8 cellular contexts compared by ENCODE assay signal in the genomic region with DNA sequence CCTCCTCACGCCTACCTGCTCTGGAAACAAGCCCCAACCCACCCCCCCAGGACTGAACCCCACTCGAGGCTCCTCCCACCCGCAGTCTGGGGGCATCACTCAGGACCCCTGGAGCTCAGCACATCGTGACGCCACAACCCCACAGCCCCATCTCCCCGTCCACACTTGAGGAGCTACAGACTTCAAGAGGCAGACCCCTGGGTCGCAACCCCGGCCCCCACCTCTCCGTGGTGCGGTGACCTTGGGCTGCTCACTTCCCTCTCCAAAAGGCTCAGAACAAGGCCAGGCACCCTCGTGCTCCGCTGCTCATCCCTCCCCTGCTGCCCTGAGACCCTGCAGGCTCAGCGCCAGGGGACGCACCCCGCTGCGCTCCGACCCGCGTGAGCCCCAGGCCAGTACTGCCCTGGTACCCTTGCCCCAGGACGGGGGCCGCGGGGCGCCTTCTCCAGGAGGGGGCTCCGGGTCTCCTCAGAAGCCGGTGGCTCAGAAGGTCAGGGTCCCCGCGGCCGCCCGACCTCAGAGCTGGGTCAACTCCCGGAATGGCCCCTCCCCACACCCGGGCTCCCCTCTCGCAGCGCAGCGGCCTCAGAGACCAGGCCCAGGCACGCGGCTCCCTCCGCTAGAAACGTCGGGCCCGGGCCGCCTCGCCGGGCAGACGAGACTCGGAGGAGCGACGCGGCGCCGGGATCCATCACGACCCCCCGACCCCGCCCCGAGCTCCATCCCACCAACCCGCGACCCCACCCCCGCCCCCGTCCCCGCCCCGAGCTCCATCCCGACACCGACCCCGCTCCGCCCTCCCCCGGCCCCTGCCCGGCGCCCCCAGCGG. TPM values are rescaled to one million over a fixed set of nuclear protein-coding genes. Genes with fewer than 3 reads are reported as not detected.
DNase-seq lines count a peak whose midpoint lies in the region; ATAC-seq and TF ChIP-seq lines count a peak whose summit lies in the region.

No MANE protein-coding gene starts in this region.

- H3K9me3 Mint-ChIP-seq in activated CD8-positive, alpha-beta T cell treated with anti-CD3 and anti-CD28 coated beads for 36 hours, result no peaks in the 10 kb centered on the region
- no peaks in the 10 kb centered on the region for H3K9me3 Mint-ChIP-seq in progenitor cell of endocrine pancreas (ENCODE audit: low read depth)

- peaks cover 24% of the 10 kb centered on the region for H3K4me1 Mint-ChIP-seq in activated CD8-positive, alpha-beta T cell treated with anti-CD3 and anti-CD28 coated beads for 36 hours (ENCODE audit: low read depth)
- peaks cover 8% of the 10 kb centered on the region for H3K4me1 Mint-ChIP-seq in progenitor cell of endocrine pancreas (ENCODE audit: low read depth)

- no peaks in the 10 kb centered on the region for H3K27me3 Mint-ChIP-seq in activated CD8-positive, alpha-beta T cell treated with anti-CD3 and anti-CD28 coated beads for 36 hours
- H3K27me3 Mint-ChIP-seq in progenitor cell of endocrine pancreas, result no peaks in the 10 kb centered on the region

- DNase-seq in DMS 273 (lab: John Stamatoyannopoulos, UW; ENCODE audit: unreplicated experiment), result peak; percentile 68
- DNase-seq in DMS 273 treated with DMSO at 0.1 percent for 48 hours (lab: John Stamatoyannopoulos, UW), result no peak
- DNase-seq in HuH-7.5 (ENCODE audit: low spot score), result peak; percentile 86
- DNase-seq in activated CD8-positive, alpha-beta T cell treated with anti-CD3 and anti-CD28 coated beads for 36 hours, result peak; percentile 37
- no peak for DNase-seq in Right ventricle myocardium superior
- peak; percentile 40 for DNase-seq in progenitor cell of endocrine pancreas (ENCODE audit: low spot score, unreplicated experiment)
- DNase-seq in cerebellum (ENCODE audit: low spot score), result no peak

- peaks cover 19% of the 10 kb centered on the region for H3K36me3 Mint-ChIP-seq in activated CD8-positive, alpha-beta T cell treated with anti-CD3 and anti-CD28 coated beads for 36 hours (ENCODE audit: low read depth)
- no peaks in the 10 kb centered on the region for H3K36me3 Mint-ChIP-seq in progenitor cell of endocrine pancreas (ENCODE audit: insufficient read depth)

- ATAC-seq in GM21526 (IDR thresholded peaks at IDR 0.05; ENCODE audit: low FRiP score, unreplicated experiment) (peak; percentile 18), Right ventricle myocardium superior (ENCODE audit: poor library complexity) (peak; percentile 48)
- peak; percentile 32 for ATAC-seq in activated CD8-positive, alpha-beta T cell treated with anti-CD3 and anti-CD28 coated beads for 36 hours

- H3K4me3 Mint-ChIP-seq in activated CD8-positive, alpha-beta T cell treated with anti-CD3 and anti-CD28 coated beads for 36 hours, result peak overlapping the region; percentile 89
- H3K4me3 Mint-ChIP-seq in progenitor cell of endocrine pancreas (ENCODE audit: low read depth), result peak overlapping the region; percentile 76

- POLR2A ChIA-PET in activated CD8-positive, alpha-beta T cell treated with anti-CD3 and anti-CD28 coated beads for 36 hours (lab: Charles Lee), result interaction anchor here (0.6 to 3.8 kb wide), 11 partner anchors 10 to 50 kb away, joined by 3 to 21 read pairs (median 5); a partner anchor contains a TSS

- peak overlapping the region; percentile 73 for H3K27ac Mint-ChIP-seq in activated CD8-positive, alpha-beta T cell treated with anti-CD3 and anti-CD28 coated beads for 36 hours
- peak overlapping the region; percentile 62 for H3K27ac Mint-ChIP-seq in progenitor cell of endocrine pancreas

- no peak for TF ChIP-seq CTCF in activated CD8-positive, alpha-beta T cell treated with anti-CD3 and anti-CD28 coated beads for 36 hours (IDR thresholded peaks at IDR 0.05)
- TF ChIP-seq CTCF in progenitor cell of endocrine pancreas (IDR thresholded peaks at IDR 0.05; ENCODE audit: unreplicated experiment), result peak; percentile 25

- CTCF ChIA-PET in activated CD8-positive, alpha-beta T cell treated with anti-CD3 and anti-CD28 coated beads for 36 hours (lab: Charles Lee), result interaction anchor here (2.0 kb wide), 1 partner anchor 51 kb away, joined by 5 read pairs; no protein-coding TSS in a partner anchor

- intact Hi-C loops in activated CD8-positive, alpha-beta T cell treated with anti-CD3 and anti-CD28 coated beads for 36 hours (cut with micrococcal nuclease), result no loop called here
- intact Hi-C loops in Right ventricle myocardium superior (cut with DNase I), result no loop called here

RNA-seq across cellular contexts. Expression of a gene that starts 0.6 kb away (rescaled TPM):
- 10 to 100 TPM; 45.8 to 48.8 TPM for total RNA-seq in activated CD8-positive, alpha-beta T cell treated with anti-CD3 and anti-CD28 coated beads for 36 hours
- 17.4 TPM for total RNA-seq in Right ventricle myocardium superior
- 74.1 and 75.4 TPM in 2 replicates for total RNA-seq in progenitor cell of endocrine pancreas
- total RNA-seq in cerebellum, result 44.0 TPM

RNA-seq across cellular contexts. Expression of a gene that starts 13.2 kb away (rescaled TPM):
- total RNA-seq in activated CD8-positive, alpha-beta T cell treated with anti-CD3 and anti-CD28 coated beads for 36 hours, result under 1 TPM; 0.20 to 0.25 TPM
- total RNA-seq in Right ventricle myocardium superior (0.19 TPM), progenitor cell of endocrine pancreas (not detected in 2 replicates), cerebellum (6.3 TPM)

RNA-seq across cellular contexts. Expression of a gene that starts 21.4 kb away (rescaled TPM):
- 10 to 100 TPM; 33.3 to 36.7 TPM for total RNA-seq in activated CD8-positive, alpha-beta T cell treated with anti-CD3 and anti-CD28 coated beads for 36 hours
- total RNA-seq in Right ventricle myocardium superior, result 3.4 TPM
- 40.5 and 48.9 TPM in 2 replicates for total RNA-seq in progenitor cell of endocrine pancreas
- 18.4 TPM for total RNA-seq in cerebellum

RNA-seq across cellular contexts. Expression of a gene that starts 28.4 kb away (rescaled TPM):
- 10 to 100 TPM; 29.9 to 30.6 TPM for total RNA-seq in activated CD8-positive, alpha-beta T cell treated with anti-CD3 and anti-CD28 coated beads for 36 hours
- total RNA-seq in Right ventricle myocardium superior (7.3 TPM), progenitor cell of endocrine pancreas (33.3 and 35.0 TPM in 2 replicates), cerebellum (7.6 TPM)

RNA-seq across cellular contexts. Expression of a gene that starts 29.4 kb away (rescaled TPM):
- total RNA-seq in activated CD8-positive, alpha-beta T cell treated with anti-CD3 and anti-CD28 coated beads for 36 hours, result 100 to 1,000 TPM; 234 to 241 TPM
- total RNA-seq in Right ventricle myocardium superior (90.1 TPM), progenitor cell of endocrine pancreas (112 and 120 TPM in 2 replicates), cerebellum (52.0 TPM)

Comparison
In these comparisons a context has a peak if more than half of its experiments do, and no peak if none do; other contexts are left out.
1. DNase-seq: peak in DMS 273 (single experiment), HuH-7.5 (single experiment), activated CD8-positive, alpha-beta T cell treated with anti-CD3 and anti-CD28 coated beads for 36 hours (single experiment) and progenitor cell of endocrine pancreas (single experiment); none in DMS 273 treated with DMSO at 0.1 percent for 48 hours (single experiment), Right ventricle myocardium superior (single experiment) and cerebellum (single experiment).
2. Peak in every context shown above with its lines, with median percentiles within 50 percentile points of each other: ATAC-seq.